Comparison of ENCODE assay signal across 7 cellular contexts in genomic region chr17:75516619-75517276, GRCh38. TPM values are rescaled to one million over a fixed set of nuclear protein-coding genes. Genes with fewer than 3 reads are reported as not detected.
DNase-seq lines count a peak whose midpoint lies in the region; ATAC-seq and TF ChIP-seq lines count a peak whose summit lies in the region.

No MANE protein-coding gene starts in this region.

- H3K4me1 ChIP-seq in iPS-18a (ENCODE audit: control insufficient read depth, low read depth, low read length) = peaks cover 3% of the 10 kb centered on the region

- H3K4me3 ChIP-seq in iPS-18a (ENCODE audit: low read length) = peak overlapping the region; percentile 83

- H3K4me1 Mint-ChIP-seq in activated naive CD8-positive, alpha-beta T cell (ENCODE audit: low read depth) = peaks cover 22% of the 10 kb centered on the region

- DNase-seq in NOMO-1 treated with DMSO at 0.1 percent for 48 hours (lab: John Stamatoyannopoulos, UW; ENCODE audit: unreplicated experiment) = peak; percentile 13
- peak; percentile 26 for DNase-seq in stimulated activated CD4-positive, alpha-beta T cell treated with anti-CD3 and anti-CD28 coated beads, Interleukin-1b, Interleukin-23, amount 100 ng/mL, for 48 hours
- no peak for DNase-seq in omental fat pad (ENCODE audit: low spot score)

- peaks cover 10% of the 10 kb centered on the region for H3K36me3 Mint-ChIP-seq in activated naive CD8-positive, alpha-beta T cell

- no peaks in the 10 kb centered on the region for H3K27me3 Mint-ChIP-seq in activated naive CD8-positive, alpha-beta T cell

- no peaks in the 10 kb centered on the region for H3K27me3 ChIP-seq in iPS-18a (ENCODE audit: control insufficient read depth, insufficient read depth, low read length)

- TF ChIP-seq CTCF in omental fat pad (IDR thresholded peaks at IDR 0.05) = no peak

- peaks cover 7% of the 10 kb centered on the region for H3K36me3 ChIP-seq in iPS-18a (ENCODE audit: control insufficient read depth, low read depth, low read length)

- ATAC-seq in GM18861 (IDR thresholded peaks at IDR 0.05; ENCODE audit: unreplicated experiment) = peak; percentile 20
- peak; percentile 11 for ATAC-seq in HG02571 (IDR thresholded peaks at IDR 0.05; ENCODE audit: unreplicated experiment)
- ATAC-seq in omental fat pad (ENCODE audit: low FRiP score) = no peak

- peak overlapping the region; percentile 87 for H3K4me3 Mint-ChIP-seq in activated naive CD8-positive, alpha-beta T cell

- H3K27ac Mint-ChIP-seq in activated naive CD8-positive, alpha-beta T cell = peak overlapping the region; percentile 68

- H3K27ac ChIP-seq in iPS-18a (ENCODE audit: low read length) = no peak overlapping the region

- H3K9me3 Mint-ChIP-seq in activated naive CD8-positive, alpha-beta T cell (ENCODE audit: low read depth) = no peaks in the 10 kb centered on the region

- H3K9ac ChIP-seq in iPS-18a (ENCODE audit: low read length) = no peak overlapping the region

- no peaks in the 10 kb centered on the region for H3K9me3 ChIP-seq in iPS-18a (ENCODE audit: control insufficient read depth, low read depth, low read length)

RNA-seq across cellular contexts. Expression of gene TSEN54, which starts 0.4 kb away (rescaled TPM):
- 10 to 100 TPM in 3 of 4 donors, 1 to 10 TPM in 1; 9.4 to 33.3 (median 14.9) TPM for total RNA-seq in omental fat pad

RNA-seq across cellular contexts. Expression of gene CASKIN2, which starts 1.4 kb away (rescaled TPM):
- total RNA-seq in omental fat pad = 10 to 100 TPM in 3 of 4 donors, 1 to 10 TPM in 1; 6.7 to 61.5 (median 23.9) TPM

RNA-seq across cellular contexts. Expression of gene LLGL2, which starts 8.7 kb away (rescaled TPM):
- 10 to 100 TPM in 1 of 4 donors, 1 to 10 TPM in 3; 5.4 to 10.4 (median 6.7) TPM for total RNA-seq in omental fat pad
